26 cellular contexts compared by ENCODE assay signal in the genomic region with DNA sequence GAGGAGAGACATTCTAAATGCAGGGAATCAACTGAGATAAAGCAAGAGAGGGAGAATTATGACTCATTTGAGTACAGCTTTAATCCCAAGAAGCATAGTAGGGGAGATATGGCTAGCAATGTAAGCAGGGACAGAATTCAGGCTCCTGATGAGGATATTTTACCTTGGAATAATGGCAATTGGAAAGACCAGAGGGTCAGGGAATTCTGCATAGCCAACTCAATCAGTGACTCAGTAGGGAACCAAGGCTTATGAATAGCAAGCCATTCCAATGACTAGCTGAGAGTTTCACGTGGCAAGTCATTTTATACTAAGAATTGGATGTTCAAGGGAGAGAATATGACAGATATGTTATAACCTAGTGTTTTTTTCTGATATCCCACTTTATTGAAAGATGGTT.
A peak's percentile ranks its signal among the peaks of the same experiment; 100 is the strongest.
DNase-seq lines count a peak whose midpoint lies in the region; FAIRE-seq and TF ChIP-seq lines count a peak whose summit lies in the region.
"Had no signal": no experiment of that assay in that cellular context is flagged by ENCODE, and none has a peak within 500 bp of the region (broad histone marks: within the 10 kb centered on the region; RNA-seq: fewer than 3 reads in every experiment).

No MANE protein-coding gene starts in this region.

- H3K9me3 ChIP-seq in HUES48 (ENCODE audit: control insufficient read depth, insufficient read depth, low read length) (peaks cover 5% of the 10 kb centered on the region; the same call in 1 of the 2 replicates), iPS-20b (ENCODE audit: insufficient read depth, low read depth, low read length) (no peaks in the 10 kb centered on the region)
- H3K9me3 ChIP-seq: Peyer's patch, SJCRH30 had no signal

- H3K36me3 ChIP-seq in HUES48 (ENCODE audit: control insufficient read depth, insufficient read depth, low read length) (no peaks in the 10 kb centered on the region), iPS-20b (ENCODE audit: insufficient read depth, low read depth, low read length) (no peaks in the 10 kb centered on the region)
- H3K36me3 ChIP-seq: Peyer's patch, SJCRH30 had no signal

- H3K27me3 Mint-ChIP-seq in osteocyte (ENCODE audit: unreplicated experiment): peaks cover 17% of the 10 kb centered on the region
- H3K27me3 Mint-ChIP-seq: CD8-positive, alpha-beta memory T cell had no signal

- H3K9me3 Mint-ChIP-seq in osteocyte (ENCODE audit: unreplicated experiment): peaks cover 19% of the 10 kb centered on the region

- H3K4me3 Mint-ChIP-seq in osteocyte (ENCODE audit: unreplicated experiment): no peak overlapping the region
- H3K4me3 Mint-ChIP-seq: CD8-positive, alpha-beta memory T cell had no signal

- in situ Hi-C loops in ACHN (cut with HindIII; ENCODE audit: low pct_ligation_motif_present, low pct_unique_long_range_greater_than_20kb, low sequenced_read_pairs): no loop called here

- FAIRE-seq in D721Med (lab: Jason Lieb, UNC): peak; percentile 100
- FAIRE-seq: GM19239, H54 had no signal

- DNase-seq in D721Med (ENCODE audit: insufficient read length, low spot score): no peak
- DNase-seq in epithelial cell of esophagus (ENCODE audit: low read depth): peak; percentile 20
- DNase-seq in activated naive CD4-positive, alpha-beta T cell (lab: John Stamatoyannopoulos, UW): no peak
- DNase-seq in ACHN: no peak
- DNase-seq in activated gamma-delta T cell treated with Interleukin-2 at 50 U/mL for 16 hours: no peak
- DNase-seq in osteocyte (ENCODE audit: extremely low spot score, unreplicated experiment): no peak
- DNase-seq: 8988T; Calu3; CD8-positive, alpha-beta memory T cell; DMS53; GF-D8; NCI-H1105; NCI-H146; NCI-H2029; NCI-H226; NCI-H510A treated with DMSO at 0.1 percent for 48 hours; NCI-H748 treated with DMSO at 0.1 percent for 48 hours; Peyer's patch; SJCRH30 had no signal

- H3K27me3 ChIP-seq in HUES48 (ENCODE audit: control insufficient read depth, insufficient read depth, low read length) (no peaks in the 10 kb centered on the region), iPS-20b (ENCODE audit: insufficient read depth, low read length) (no peaks in the 10 kb centered on the region)
- H3K27me3 ChIP-seq: Peyer's patch, SJCRH30 had no signal

- peak overlapping the region; percentile 64 for H3K27ac ChIP-seq in HUES48 (ENCODE audit: low read depth, low read length)
- H3K27ac ChIP-seq in iPS-20b (ENCODE audit: low read length): no peak overlapping the region
- H3K27ac ChIP-seq: C4-2B, HL-60, KMS-11, Peyer's patch, SJCRH30 had no signal

- H3K9ac ChIP-seq in HUES48 (ENCODE audit: low read depth, low read length) (no peak overlapping the region), iPS-20b (ENCODE audit: low read depth, low read length) (no peak overlapping the region)
- H3K9ac ChIP-seq: KMS-11 had no signal

- H3K4me3 ChIP-seq in HUES48 (ENCODE audit: low read depth, low read length) (peak overlapping the region; percentile 10; the same call in 1 of the 2 replicates), epithelial cell of esophagus (ENCODE audit: low read length) (no peak overlapping the region), iPS-20b (ENCODE audit: low read length) (peak overlapping the region; percentile 48)
- H3K4me3 ChIP-seq: Peyer's patch, SJCRH30 had no signal

- no peaks in the 10 kb centered on the region for H3K4me1 Mint-ChIP-seq in osteocyte (ENCODE audit: unreplicated experiment)
- H3K4me1 Mint-ChIP-seq: CD8-positive, alpha-beta memory T cell had no signal

- H3K4me1 ChIP-seq in HUES48 (ENCODE audit: control insufficient read depth, insufficient read depth, low read length) (peaks cover 9% of the 10 kb centered on the region), iPS-20b (ENCODE audit: insufficient read depth, low read length) (peaks cover 12% of the 10 kb centered on the region; the same call in 1 of the 2 replicates)
- H3K4me1 ChIP-seq: Peyer's patch, SJCRH30 had no signal

- TF ChIP-seq CTCF in D721Med (IDR thresholded peaks at IDR 0.05; ENCODE audit: insufficient read depth, missing control alignments): no peak
- no peak for TF ChIP-seq CTCF in epithelial cell of esophagus (IDR thresholded peaks at IDR 0.05; ENCODE audit: insufficient read depth, low read depth, low read length, missing control alignments)
- no peak for TF ChIP-seq CTCF in osteocyte (IDR thresholded peaks at IDR 0.05)

- no peaks in the 10 kb centered on the region for H3K36me3 Mint-ChIP-seq in osteocyte (ENCODE audit: unreplicated experiment)
- H3K36me3 Mint-ChIP-seq: CD8-positive, alpha-beta memory T cell had no signal

- no peak overlapping the region for H3K27ac Mint-ChIP-seq in osteocyte (ENCODE audit: unreplicated experiment)
- H3K27ac Mint-ChIP-seq: CD8-positive, alpha-beta memory T cell had no signal
